Comparison of ENCODE assay signal across 14 cellular contexts in genomic region chr11:19934828-19935259, GRCh38.
DNase-seq lines count a peak whose midpoint lies in the region; ATAC-seq and TF ChIP-seq lines count a peak whose summit lies in the region.
"Had no signal": no experiment of that assay in that cellular context is flagged by ENCODE, and none has a peak within 500 bp of the region (broad histone marks: within the 10 kb centered on the region; RNA-seq: fewer than 3 reads in every experiment).

No MANE protein-coding gene starts in this region.

- peak; percentile 20 for TF ChIP-seq CTCF in SK-N-SH (IDR thresholded peaks at IDR 0.05)
- no peak for TF ChIP-seq CTCF in fibroblast of lung (conservative IDR thresholded peaks at IDR 0.05 in 1 of 2, IDR thresholded peaks at IDR 0.05 in 1 of 2; ENCODE audit: low read depth in 1 of 2, low read length in 2 of 2)
- no peak for TF ChIP-seq CTCF in sigmoid colon (IDR thresholded peaks at IDR 0.05)
- TF ChIP-seq CTCF in activated CD8-positive, alpha-beta T cell treated with anti-CD3 and anti-CD28 coated beads for 36 hours (IDR thresholded peaks at IDR 0.05), result no peak

- DNase-seq in GM23248 (peak; percentile 96), SK-N-SH (no peak), fibroblast of lung (ENCODE audit: low read depth in 2 of 2) (peak; percentile 67 to 88), sigmoid colon (no peak), NCI-H748 (lab: John Stamatoyannopoulos, UW; ENCODE audit: unreplicated experiment) (no peak), NK-92 (lab: John Stamatoyannopoulos, UW; ENCODE audit: unreplicated experiment) (no peak)
- DNase-seq in activated CD8-positive, alpha-beta T cell treated with anti-CD3 and anti-CD28 coated beads for 36 hours, result no peak
- DNase-seq: activated CD4-positive, alpha-beta T cell treated with anti-CD3 and anti-CD28 coated beads for 48 hours; Caco-2; central memory CD4-positive, alpha-beta T cell; NCI-H510A had no signal

- H3K9ac ChIP-seq in GM23248 (peak overlapping the region; percentile 48), SK-N-SH (peak overlapping the region; percentile 63), fibroblast of lung (ENCODE audit: insufficient read depth, low read length) (no peak overlapping the region)

- H4K20me1 ChIP-seq in GM23248 (ENCODE audit: insufficient read depth), result no peaks in the 10 kb centered on the region; the same call in 1 of the 2 replicates
- no peaks in the 10 kb centered on the region for H4K20me1 ChIP-seq in SK-N-SH (ENCODE audit: insufficient read depth)
- H4K20me1 ChIP-seq in fibroblast of lung (ENCODE audit: control insufficient read depth, extremely low read depth, insufficient read depth, low read length), result no peaks in the 10 kb centered on the region

- intact Hi-C loops in sigmoid colon (cut with DNase I), result no loop called here
- intact Hi-C loops in activated CD8-positive, alpha-beta T cell treated with anti-CD3 and anti-CD28 coated beads for 36 hours (cut with micrococcal nuclease), result no loop called here

- ATAC-seq in activated CD8-positive, alpha-beta T cell treated with anti-CD3 and anti-CD28 coated beads for 36 hours, result no peak
- no peak for ATAC-seq in HG03354 (IDR thresholded peaks at IDR 0.05; ENCODE audit: poor library complexity, severe bottlenecking, unreplicated experiment)
- ATAC-seq: activated T-helper 17 cell treated with anti-CD3 and anti-CD28 coated beads, Interleukin-2, amount 50 U/mL, for 72 hours had no signal

- H3K27ac Mint-ChIP-seq in activated CD8-positive, alpha-beta T cell treated with anti-CD3 and anti-CD28 coated beads for 36 hours, result no peak overlapping the region
- H3K27ac Mint-ChIP-seq: activated T-helper 17 cell treated with anti-CD3 and anti-CD28 coated beads, Interleukin-2, amount 50 U/mL, for 72 hours had no signal

- peaks cover 42% of the 10 kb centered on the region for H3F3A ChIP-seq in GM23248 (ENCODE audit: insufficient read depth)
- peaks cover 54% of the 10 kb centered on the region for H3F3A ChIP-seq in SK-N-SH (replicated peaks; ENCODE audit: insufficient read depth)

- no peak overlapping the region for H2AFZ ChIP-seq in GM23248
- H2AFZ ChIP-seq in SK-N-SH (ENCODE audit: low read depth), result no peak overlapping the region
- no peak overlapping the region for H2AFZ ChIP-seq in fibroblast of lung (ENCODE audit: low read length)

- peaks cover 29% of the 10 kb centered on the region for H3K79me2 ChIP-seq in GM23248 (ENCODE audit: insufficient read depth)
- peaks cover 94% of the 10 kb centered on the region for H3K79me2 ChIP-seq in SK-N-SH (ENCODE audit: insufficient read depth)
- H3K79me2 ChIP-seq in fibroblast of lung (ENCODE audit: control insufficient read depth, insufficient read depth, low read length), result peaks cover 13% of the 10 kb centered on the region

- no peaks in the 10 kb centered on the region for H3K9me3 ChIP-seq in GM23248 (ENCODE audit: low read depth)
- H3K9me3 ChIP-seq in SK-N-SH, result no peaks in the 10 kb centered on the region
- no peaks in the 10 kb centered on the region for H3K9me3 ChIP-seq in fibroblast of lung (ENCODE audit: control insufficient read depth, insufficient read depth, low read depth, low read length)
- no peaks in the 10 kb centered on the region for H3K9me3 ChIP-seq in sigmoid colon
- H3K9me3 ChIP-seq: Caco-2, neutrophil had no signal

- POLR2A ChIA-PET in SK-N-SH (lab: Yijun Ruan, JAX), result no interaction called here
- POLR2A ChIA-PET in activated CD8-positive, alpha-beta T cell treated with anti-CD3 and anti-CD28 coated beads for 36 hours (lab: Charles Lee), result no interaction called here

- H3K36me3 Mint-ChIP-seq in activated CD8-positive, alpha-beta T cell treated with anti-CD3 and anti-CD28 coated beads for 36 hours (ENCODE audit: low read depth), result no peaks in the 10 kb centered on the region

- no peak for TF ChIP-seq EP300 in SK-N-SH (IDR thresholded peaks at IDR 0.05; ENCODE audit: borderline replicate concordance in 1 of 2, low read depth in 1 of 2, low read length in 1 of 2)
- TF ChIP-seq EP300 in sigmoid colon (IDR thresholded peaks at IDR 0.05), result no peak

- CTCF ChIA-PET in SK-N-SH (lab: Yijun Ruan, JAX), result interaction anchor here (1.0 to 4.4 kb wide), 11 partner anchors 11 to 419 kb away, joined by 3 to 19 read pairs (median 5); no protein-coding TSS in a partner anchor
- CTCF ChIA-PET in activated CD8-positive, alpha-beta T cell treated with anti-CD3 and anti-CD28 coated beads for 36 hours (lab: Charles Lee), result interaction anchor here (1.2 to 1.7 kb wide), 2 partner anchors 26 to 194 kb away, joined by 3 to 5 read pairs; no protein-coding TSS in a partner anchor

- no peak for TF ChIP-seq POLR2A in sigmoid colon (IDR thresholded peaks at IDR 0.05)

- H3K4me1 Mint-ChIP-seq in activated CD8-positive, alpha-beta T cell treated with anti-CD3 and anti-CD28 coated beads for 36 hours (ENCODE audit: low read depth), result no peaks in the 10 kb centered on the region
- H3K4me1 Mint-ChIP-seq: activated T-helper 17 cell treated with anti-CD3 and anti-CD28 coated beads, Interleukin-2, amount 50 U/mL, for 72 hours had no signal

- H3K27ac ChIP-seq in GM23248 (peak overlapping the region; percentile 79), SK-N-SH (ENCODE audit: low read depth in 2 of 2, low read length in 1 of 2) (peak overlapping the region; percentile 83 to 93), fibroblast of lung (ENCODE audit: insufficient read depth, low read length) (peak overlapping the region; percentile 57), sigmoid colon (peak overlapping the region in 3 of 4 donors; percentile 15 to 82 (median 73))
- H3K27ac ChIP-seq: neutrophil had no signal

- H3K27me3 ChIP-seq in GM23248 (replicated peaks; ENCODE audit: insufficient read depth), result no peaks in the 10 kb centered on the region
- no peaks in the 10 kb centered on the region for H3K27me3 ChIP-seq in SK-N-SH (ENCODE audit: insufficient read depth)
- no peaks in the 10 kb centered on the region for H3K27me3 ChIP-seq in fibroblast of lung (ENCODE audit: control insufficient read depth, insufficient read depth, low read length)
- H3K27me3 ChIP-seq in sigmoid colon, result no peaks in the 10 kb centered on the region

- H3K4me2 ChIP-seq in GM23248 (ENCODE audit: unreplicated experiment) (peak overlapping the region; percentile 29), SK-N-SH (peak overlapping the region; percentile 67), fibroblast of lung (ENCODE audit: extremely low read depth, insufficient read depth, low read length) (no peak overlapping the region)

- WGBS in GM23248 (ENCODE audit: low coverage in 1 of 2, low lambda C conversion rate in 2 of 2, missing lambda C conversion rate in 2 of 2), 2 experiments, result 24 to 26% methylated on average over 3 of the region's 3 CpGs
- WGBS in SK-N-SH (ENCODE audit: low lambda C conversion rate), result 8% methylated on average over 3 of the region's 3 CpGs
- WGBS in sigmoid colon, 2 donors, result 80 to 89% methylated on average over 3 of the region's 3 CpGs

- H3K9me2 ChIP-seq in GM23248 (ENCODE audit: insufficient read depth) (no peaks in the 10 kb centered on the region), SK-N-SH (no peaks in the 10 kb centered on the region)

- no peak overlapping the region for H3K4me3 Mint-ChIP-seq in activated CD8-positive, alpha-beta T cell treated with anti-CD3 and anti-CD28 coated beads for 36 hours
- H3K4me3 Mint-ChIP-seq: activated T-helper 17 cell treated with anti-CD3 and anti-CD28 coated beads, Interleukin-2, amount 50 U/mL, for 72 hours had no signal

- H3K4me1 ChIP-seq in GM23248 (ENCODE audit: insufficient read depth) (peaks cover 40% of the 10 kb centered on the region), SK-N-SH (ENCODE audit: control insufficient read depth in 1 of 2, insufficient read depth in 2 of 2, low read depth in 1 of 2, low read length in 1 of 2) (peaks cover 32 to 61% of the 10 kb centered on the region in 2 experiments), fibroblast of lung (ENCODE audit: control insufficient read depth, extremely low read depth, insufficient read depth, low read length) (peaks cover 18% of the 10 kb centered on the region), sigmoid colon (peaks cover 0 to 78% (median 58%) of the 10 kb centered on the region in 4 donors)
- H3K4me1 ChIP-seq: Caco-2 had no signal

- H3K27me3 Mint-ChIP-seq in activated CD8-positive, alpha-beta T cell treated with anti-CD3 and anti-CD28 coated beads for 36 hours, result peaks cover 5% of the 10 kb centered on the region
- H3K27me3 Mint-ChIP-seq: activated T-helper 17 cell treated with anti-CD3 and anti-CD28 coated beads, Interleukin-2, amount 50 U/mL, for 72 hours had no signal

- no peak overlapping the region for H3K4me3 ChIP-seq in GM23248
- H3K4me3 ChIP-seq in SK-N-SH (ENCODE audit: low read depth in 2 of 2, low read length in 1 of 2), result peak overlapping the region; percentile 36 to 39; a peak in 3 of 4 replicates
- H3K4me3 ChIP-seq in fibroblast of lung (replicated peaks in 1 of 4; ENCODE audit: control extremely low read depth in 1 of 4, insufficient read depth in 1 of 4, low read depth in 3 of 4, low read length in 4 of 4), result no peak overlapping the region
- no peak overlapping the region for H3K4me3 ChIP-seq in sigmoid colon

- no peaks in the 10 kb centered on the region; the same call in 1 of the 2 replicates for H3K36me3 ChIP-seq in GM23248 (ENCODE audit: low read depth)
- H3K36me3 ChIP-seq in SK-N-SH (replicated peaks in 1 of 2; ENCODE audit: control insufficient read depth in 1 of 2, insufficient read depth in 2 of 2, low read length in 1 of 2), result peaks cover 55 to 58% of the 10 kb centered on the region in 2 experiments
- peaks cover 14% of the 10 kb centered on the region for H3K36me3 ChIP-seq in fibroblast of lung (ENCODE audit: control insufficient read depth, insufficient read depth, low read length)
- peaks cover 0 to 30% (median 6%) of the 10 kb centered on the region in 4 donors for H3K36me3 ChIP-seq in sigmoid colon
- H3K36me3 ChIP-seq: neutrophil had no signal

- H3K9me3 Mint-ChIP-seq in activated CD8-positive, alpha-beta T cell treated with anti-CD3 and anti-CD28 coated beads for 36 hours, result no peaks in the 10 kb centered on the region
- H3K9me3 Mint-ChIP-seq: activated T-helper 17 cell treated with anti-CD3 and anti-CD28 coated beads, Interleukin-2, amount 50 U/mL, for 72 hours had no signal

- in situ Hi-C loops in GM23248 (cut with MboI), result loop anchor here (25.0 kb wide), 1 partner anchor 402 kb away; no protein-coding TSS in a partner anchor

- TF ChIP-seq RAD21 in SK-N-SH (IDR thresholded peaks at IDR 0.05; ENCODE audit: low read length), result no peak

TF ChIP-seq in SK-N-SH, 30 proteins besides CTCF, POLR2A, EP300 and RAD21 (continues in another document):
- 0 out of 2 replicates have a peak, but pooled peaks have one; percentile 19 for TF ChIP-seq FOSL2 (IDR thresholded peaks at IDR 0.05; ENCODE audit: borderline replicate concordance, low read depth)
- TF ChIP-seq, protein P1, sequence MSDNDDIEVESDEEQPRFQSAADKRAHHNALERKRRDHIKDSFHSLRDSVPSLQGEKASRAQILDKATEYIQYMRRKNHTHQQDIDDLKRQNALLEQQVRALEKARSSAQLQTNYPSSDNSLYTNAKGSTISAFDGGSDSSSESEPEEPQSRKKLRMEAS (IDR thresholded peaks at IDR 0.05; ENCODE audit: low read depth), result peak; percentile 78
- peak; percentile 49; the same call in 1 of the 2 replicates for TF ChIP-seq TCF12 (IDR thresholded peaks at IDR 0.05)
- TF ChIP-seq TAF1 (IDR thresholded peaks at IDR 0.05; ENCODE audit: borderline replicate concordance, low read depth, low read length), result no peak

Comparison
In these comparisons a context has a peak if more than half of its experiments do, and no peak if none do; other contexts are left out.
1. DNase-seq: peak in GM23248 (single experiment) and fibroblast of lung (2 of 2); none in SK-N-SH (single experiment), sigmoid colon (single experiment), activated CD8-positive, alpha-beta T cell treated with anti-CD3 and anti-CD28 coated beads for 36 hours (single experiment), NCI-H748 (single experiment) and NK-92 (single experiment).
2. H3K4me3 ChIP-seq: peak in SK-N-SH (2 of 2); none in GM23248 (single experiment), fibroblast of lung (0 of 4) and sigmoid colon (0 of 4).
3. Peak in every context shown above with its lines, with median percentiles within 50 percentile points of each other: H3K27ac ChIP-seq.